In genomic region chr9:3746296-3747275, GRCh38 we compare ENCODE assay signal across 9 cellular contexts.
DNase-seq lines count a peak whose midpoint lies in the region; ATAC-seq and TF ChIP-seq lines count a peak whose summit lies in the region.
"Had no signal": no experiment of that assay in that cellular context is flagged by ENCODE, and none has a peak within 500 bp of the region (broad histone marks: within the 10 kb centered on the region; RNA-seq: fewer than 3 reads in every experiment).

No MANE protein-coding gene starts in this region.

- no peaks in the 10 kb centered on the region for H3K4me1 ChIP-seq in trophoblast cell (ENCODE audit: control insufficient read depth in 1 of 2, insufficient read depth in 2 of 2, low read length in 2 of 2)
- no peaks in the 10 kb centered on the region for H3K4me1 ChIP-seq in right cardiac atrium (ENCODE audit: control insufficient read depth, insufficient read depth, low read length)

- H2AFZ ChIP-seq in trophoblast cell (ENCODE audit: insufficient read depth, low read length, poor library complexity) = no peak overlapping the region

- no peaks in the 10 kb centered on the region for H3K27me3 ChIP-seq in trophoblast cell (ENCODE audit: insufficient read depth, low read length)
- H3K27me3 ChIP-seq in right cardiac atrium (ENCODE audit: control insufficient read depth, insufficient read depth) = no peaks in the 10 kb centered on the region

- no peak overlapping the region for H3K4me3 ChIP-seq in astrocyte of the spinal cord (ENCODE audit: low read depth, low read length)
- no peak overlapping the region for H3K4me3 ChIP-seq in trophoblast cell (ENCODE audit: low read depth, low read length)
- no peak overlapping the region for H3K4me3 ChIP-seq in right cardiac atrium (ENCODE audit: low read length)

- no peak overlapping the region for H4K12ac ChIP-seq in trophoblast cell (ENCODE audit: low read depth, low read length)

- H3K27ac ChIP-seq in trophoblast cell (ENCODE audit: low read depth, low read length) (no peak overlapping the region), right cardiac atrium (ENCODE audit: low read length) (no peak overlapping the region)

- H2BK12ac ChIP-seq in trophoblast cell (ENCODE audit: low read length) = no peak overlapping the region

- no peak overlapping the region for H3K9ac ChIP-seq in trophoblast cell (ENCODE audit: low read length)

- H3K18ac ChIP-seq in trophoblast cell (ENCODE audit: low read length) = no peak overlapping the region

- H4K8ac ChIP-seq in trophoblast cell (ENCODE audit: low read depth, low read length) = no peak overlapping the region

- no peak for TF ChIP-seq RAD21 in Ishikawa (IDR thresholded peaks at IDR 0.05; ENCODE audit: low read depth)

- in situ Hi-C loops in astrocyte of the spinal cord (cut with HindIII; ENCODE audit: low sequenced_read_pairs) = no loop called here

- no peaks in the 10 kb centered on the region for H3K9me3 ChIP-seq in trophoblast cell (ENCODE audit: insufficient read depth, low read depth, low read length)
- no peaks in the 10 kb centered on the region for H3K9me3 ChIP-seq in right cardiac atrium (ENCODE audit: control insufficient read depth, low read length)

- H3K79me1 ChIP-seq in trophoblast cell (ENCODE audit: low read length) = no peaks in the 10 kb centered on the region

- H3K14ac ChIP-seq in trophoblast cell (ENCODE audit: low read length) = no peak overlapping the region

- no peak for TF ChIP-seq CTCF in astrocyte of the spinal cord (IDR thresholded peaks at IDR 0.05; ENCODE audit: low read depth, low read length)

- H2BK120ac ChIP-seq in trophoblast cell (ENCODE audit: insufficient read depth, low read length, poor library complexity) = no peak overlapping the region

- H3K4me2 ChIP-seq in trophoblast cell (ENCODE audit: low read length) = peak overlapping the region; percentile 10

- intact Hi-C loops in right cardiac atrium (cut with DNase I) = no loop called here

- H3K36me3 ChIP-seq in trophoblast cell (ENCODE audit: control insufficient read depth in 1 of 2, insufficient read depth in 2 of 2, low read length in 2 of 2) = no peaks in the 10 kb centered on the region

- no peak overlapping the region for H3K4ac ChIP-seq in trophoblast cell (ENCODE audit: low read depth, low read length)

- TF ChIP-seq EP300 in Ishikawa (IDR thresholded peaks at IDR 0.05; ENCODE audit: borderline replicate concordance) = peak; percentile 81; the same call in 1 of the 2 replicates

- H2AK5ac ChIP-seq in trophoblast cell (ENCODE audit: low read length) = no peak overlapping the region

- no peak overlapping the region for H4K91ac ChIP-seq in trophoblast cell (ENCODE audit: low read depth, low read length)

- ATAC-seq in GM21528 (IDR thresholded peaks at IDR 0.05; ENCODE audit: low FRiP score, unreplicated experiment) (no peak), GM21515 (IDR thresholded peaks at IDR 0.05; ENCODE audit: unreplicated experiment) (no peak), right cardiac atrium (no peak)

- H2BK5ac ChIP-seq in trophoblast cell (ENCODE audit: low read depth, low read length, poor library complexity) = no peak overlapping the region

- DNase-seq in GM03348 (ENCODE audit: low spot score) (peak; percentile 84), astrocyte of the spinal cord (ENCODE audit: low read depth, low spot score) (peak; percentile 90), trophoblast cell (peak in 1 of 2 donors; percentile 42), NCI-H748 (lab: John Stamatoyannopoulos, UW; ENCODE audit: unreplicated experiment) (no peak), right cardiac atrium (no peak)
- DNase-seq: T1000 had no signal

- H3K79me2 ChIP-seq in trophoblast cell (ENCODE audit: control insufficient read depth, insufficient read depth, low read length, poor library complexity) = no peaks in the 10 kb centered on the region

- WGBS in trophoblast cell (ENCODE audit: extremely low coverage, insufficient coverage, insufficient read length) = no CpG with 5 or more reads among the region's 1 CpG
- 39% methylated on average over 1 of the region's 1 CpG for WGBS in right cardiac atrium

- no peak overlapping the region for H3K23ac ChIP-seq in trophoblast cell (ENCODE audit: low read length)

TF ChIP-seq in Ishikawa, 13 proteins besides CTCF, POLR2A, EP300 and RAD21:
- TF ChIP-seq ZBTB7A (IDR thresholded peaks at IDR 0.05; ENCODE audit: low read depth) (no peak), EGR1 (IDR thresholded peaks at IDR 0.05) (no peak), CEBPB (IDR thresholded peaks at IDR 0.05) (0 out of 2 replicates have a peak, but pooled peaks have one; percentile 31), TCF12 (IDR thresholded peaks at IDR 0.05; ENCODE audit: low read depth) (peak; percentile 81), NFIC (IDR thresholded peaks at IDR 0.05) (peak; percentile 62), TEAD4 (IDR thresholded peaks at IDR 0.05) (peak; percentile 89), FOXM1 (IDR thresholded peaks at IDR 0.05; ENCODE audit: borderline replicate concordance, low read depth) (peak; percentile 82), YY1 (IDR thresholded peaks at IDR 0.05; ENCODE audit: low read depth) (no peak)

Comparison
In these comparisons a context has a peak if more than half of its experiments do, and no peak if none do; other contexts are left out.
1. DNase-seq: peak in GM03348 (single experiment) and astrocyte of the spinal cord (single experiment); none in NCI-H748 (single experiment) and right cardiac atrium (0 of 3).